Comparison of ENCODE assay signal across 20 cellular contexts in the genomic region with DNA sequence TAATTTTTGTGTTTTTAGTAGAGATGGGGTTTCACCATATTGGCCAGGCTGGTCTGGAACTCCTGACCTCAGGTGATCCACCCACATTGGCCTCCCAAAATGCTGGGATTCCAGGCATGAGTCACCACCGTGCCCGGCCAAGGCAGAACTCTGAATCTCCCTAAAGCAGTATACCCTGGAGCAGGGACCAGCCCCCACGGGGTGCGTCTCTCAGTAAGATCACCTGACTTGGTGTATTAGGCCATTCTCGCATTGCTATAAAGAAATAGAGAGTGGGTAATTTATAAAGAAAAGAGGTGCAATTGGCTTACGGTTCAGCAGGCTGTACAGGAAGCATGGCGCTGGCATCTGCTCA. TPM values are rescaled to one million over a fixed set of nuclear protein-coding genes. Genes with fewer than 3 reads are reported as not detected.
DNase-seq lines count a peak whose midpoint lies in the region; ATAC-seq and TF ChIP-seq lines count a peak whose summit lies in the region.
"Had no signal": no experiment of that assay in that cellular context is flagged by ENCODE, and none has a peak within 500 bp of the region (broad histone marks: within the 10 kb centered on the region; RNA-seq: fewer than 3 reads in every experiment).

No MANE protein-coding gene starts in this region.

- no peak overlapping the region for H3K4me2 ChIP-seq in mammary epithelial cell (ENCODE audit: insufficient read depth, low read depth, low read length)
- no peak overlapping the region for H3K4me2 ChIP-seq in trophoblast cell (ENCODE audit: low read length)
- H3K4me2 ChIP-seq: BLaER1 had no signal

- no peak overlapping the region for H2BK12ac ChIP-seq in trophoblast cell (ENCODE audit: low read length)

- no peak overlapping the region for H4K91ac ChIP-seq in trophoblast cell (ENCODE audit: low read depth, low read length)

- H3K4me1 Mint-ChIP-seq in activated CD4-positive, alpha-beta T cell treated with anti-CD3 and anti-CD28 coated beads, Interleukin-2, amount 10 ng/mL, durations not matched to agents 7 days and 5 days = no peaks in the 10 kb centered on the region
- H3K4me1 Mint-ChIP-seq in MCF 10A (ENCODE audit: insufficient read depth, unreplicated experiment) = no peaks in the 10 kb centered on the region
- H3K4me1 Mint-ChIP-seq: B cell; CD4-positive, CD25-positive, alpha-beta regulatory T cell had no signal

- H4K8ac ChIP-seq in trophoblast cell (ENCODE audit: low read depth, low read length) = no peak overlapping the region

- H3K9me3 Mint-ChIP-seq in activated CD4-positive, alpha-beta T cell treated with anti-CD3 and anti-CD28 coated beads, Interleukin-2, amount 10 ng/mL, durations not matched to agents 7 days and 5 days = peaks cover 5% of the 10 kb centered on the region
- H3K9me3 Mint-ChIP-seq in MCF 10A (ENCODE audit: unreplicated experiment) = no peaks in the 10 kb centered on the region
- H3K9me3 Mint-ChIP-seq: CD4-positive, CD25-positive, alpha-beta regulatory T cell; CD8-positive, alpha-beta T cell; HFFc6 had no signal

- H3K4ac ChIP-seq in trophoblast cell (ENCODE audit: low read depth, low read length) = no peak overlapping the region

- H3K4me1 ChIP-seq in mammary epithelial cell (ENCODE audit: insufficient read depth, low read length) (peaks cover 10% of the 10 kb centered on the region), lower lobe of right lung (no peaks in the 10 kb centered on the region), trophoblast cell (ENCODE audit: control insufficient read depth in 1 of 2, insufficient read depth in 2 of 2, low read length in 2 of 2) (peaks cover 8 to 15% of the 10 kb centered on the region in 2 experiments), body of pancreas (no peaks in the 10 kb centered on the region)
- H3K4me1 ChIP-seq: Caco-2, HAP-1 had no signal

- CTCF ChIA-PET in activated CD4-positive, alpha-beta T cell treated with anti-CD3 and anti-CD28 coated beads, Interleukin-2, amount 10 ng/mL, durations not matched to agents 7 days and 5 days (lab: Charles Lee) = interaction anchor here (0.6 kb wide), 1 partner anchor 13 kb away, joined by 5 read pairs; no protein-coding TSS in a partner anchor
- CTCF ChIA-PET in MCF 10A (lab: Yijun Ruan, JAX) (no interaction called here), mammary epithelial cell (lab: Charles Lee; ENCODE audit: low non-redundant PET) (no interaction called here)

- dilution Hi-C loops in mammary epithelial cell (cut with HindIII; ENCODE audit: low sequenced_read_pairs) = no loop called here

- H3K27ac ChIP-seq in mammary epithelial cell (ENCODE audit: insufficient read depth, low read depth, low read length) (no peak overlapping the region), lower lobe of right lung (no peak overlapping the region), trophoblast cell (ENCODE audit: low read depth, low read length) (no peak overlapping the region), body of pancreas (no peak overlapping the region)
- H3K27ac ChIP-seq: 22Rv1, BLaER1, C4-2B had no signal

- H2AK5ac ChIP-seq in trophoblast cell (ENCODE audit: low read length) = no peak overlapping the region

- BruUV-seq in MCF 10A (replicated peaks; lab: Mats Ljungman, UMichigan) (no TSS peak), mammary epithelial cell (replicated peaks; lab: Mats Ljungman, UMichigan) (no TSS peak)

- peaks cover 46% of the 10 kb centered on the region for H3K36me3 Mint-ChIP-seq in activated CD4-positive, alpha-beta T cell treated with anti-CD3 and anti-CD28 coated beads, Interleukin-2, amount 10 ng/mL, durations not matched to agents 7 days and 5 days (ENCODE audit: low read depth)
- peaks cover 49% of the 10 kb centered on the region for H3K36me3 Mint-ChIP-seq in MCF 10A (ENCODE audit: insufficient read depth, unreplicated experiment)

- H3K79me2 ChIP-seq in mammary epithelial cell (ENCODE audit: insufficient read depth, low read length) = no peaks in the 10 kb centered on the region
- no peaks in the 10 kb centered on the region for H3K79me2 ChIP-seq in trophoblast cell (ENCODE audit: control insufficient read depth, insufficient read depth, low read length, poor library complexity)

- H2AFZ ChIP-seq in mammary epithelial cell (ENCODE audit: low read depth, low read length) (no peak overlapping the region), trophoblast cell (ENCODE audit: insufficient read depth, low read length, poor library complexity) (no peak overlapping the region)

- no peak overlapping the region for H4K12ac ChIP-seq in trophoblast cell (ENCODE audit: low read depth, low read length)

- TF ChIP-seq POLR2A in body of pancreas (IDR thresholded peaks at IDR 0.05) = no peak

- H3K36me3 ChIP-seq in mammary epithelial cell (ENCODE audit: insufficient read depth, low read length) = peaks cover 2% of the 10 kb centered on the region
- H3K36me3 ChIP-seq in lower lobe of right lung = peaks cover 92% of the 10 kb centered on the region
- H3K36me3 ChIP-seq in trophoblast cell (ENCODE audit: control insufficient read depth in 1 of 2, insufficient read depth in 2 of 2, low read length in 2 of 2) = peaks cover 0 to 13% of the 10 kb centered on the region in 2 experiments
- peaks cover 0 to 7% of the 10 kb centered on the region in 2 donors for H3K36me3 ChIP-seq in body of pancreas (replicated peaks in 1 of 2; ENCODE audit: insufficient read depth in 1 of 2, low read depth in 2 of 2)

- H3K14ac ChIP-seq in trophoblast cell (ENCODE audit: low read length) = no peak overlapping the region

- no peak overlapping the region for H2BK120ac ChIP-seq in trophoblast cell (ENCODE audit: insufficient read depth, low read length, poor library complexity)

- no peaks in the 10 kb centered on the region for H4K20me1 ChIP-seq in mammary epithelial cell (ENCODE audit: insufficient read depth, low read length)

- intact Hi-C loops in MCF 10A (cut with micrococcal nuclease) (no loop called here), mammary epithelial cell (cut with micrococcal nuclease) (no loop called here), lower lobe of right lung (cut with DNase I) (no loop called here), body of pancreas (cut with DNase I) (no loop called here)

- H3K4me3 Mint-ChIP-seq in activated CD4-positive, alpha-beta T cell treated with anti-CD3 and anti-CD28 coated beads, Interleukin-2, amount 10 ng/mL, durations not matched to agents 7 days and 5 days = no peak overlapping the region
- no peak overlapping the region for H3K4me3 Mint-ChIP-seq in MCF 10A (ENCODE audit: unreplicated experiment)
- H3K4me3 Mint-ChIP-seq: B cell; CD4-positive, CD25-positive, alpha-beta regulatory T cell; CD8-positive, alpha-beta T cell; HFFc6 had no signal

- H3K27me3 ChIP-seq in mammary epithelial cell (ENCODE audit: insufficient read depth, low read length) = no peaks in the 10 kb centered on the region
- H3K27me3 ChIP-seq in lower lobe of right lung (ENCODE audit: low read depth) = no peaks in the 10 kb centered on the region
- no peaks in the 10 kb centered on the region for H3K27me3 ChIP-seq in trophoblast cell (ENCODE audit: insufficient read depth, low read length)
- no peaks in the 10 kb centered on the region for H3K27me3 ChIP-seq in body of pancreas
- H3K27me3 ChIP-seq: BLaER1 had no signal

- no peak overlapping the region for H3K18ac ChIP-seq in trophoblast cell (ENCODE audit: low read length)

- TF ChIP-seq CTCF in MCF 10A (IDR thresholded peaks at IDR 0.05; ENCODE audit: unreplicated experiment) (no peak), mammary epithelial cell (conservative IDR thresholded peaks at IDR 0.05 in 1 of 2, IDR thresholded peaks at IDR 0.05 in 1 of 2; ENCODE audit: extremely low read depth in 1 of 2, insufficient read depth in 1 of 2, low read depth in 1 of 2, low read length in 2 of 2) (no peak), lower lobe of right lung (IDR thresholded peaks at IDR 0.05) (no peak), body of pancreas (IDR thresholded peaks at IDR 0.05) (no peak)

- 100% methylated on average over 3 of the region's 7 CpGs for WGBS in mammary epithelial cell (ENCODE audit: low coverage, missing lambda C conversion rate)
- WGBS in trophoblast cell (ENCODE audit: extremely low coverage, insufficient coverage, insufficient read length) = no CpG with 5 or more reads among the region's 7 CpGs
- 96% methylated on average over 7 of the region's 7 CpGs for WGBS in body of pancreas, 2 donors

- DNase-seq in activated CD4-positive, alpha-beta T cell treated with anti-CD3 and anti-CD28 coated beads, Interleukin-2, amount 10 ng/mL, durations not matched to agents 7 days and 5 days = no peak
- DNase-seq in activated CD4-positive, alpha-beta T cell treated with anti-CD3 and anti-CD28 coated beads, Interleukin-2, amount 50 U/mL, for 1 hour = no peak
- DNase-seq in MCF 10A (ENCODE audit: unreplicated experiment) (peak; percentile 11), mammary epithelial cell (no peak), lower lobe of right lung (peak; percentile 25), trophoblast cell (peak; percentile 95 to 96), body of pancreas (no peak), SK-N-DZ (ENCODE audit: low spot score) (no peak)
- DNase-seq: Caco-2; CD4-positive, CD25-positive, alpha-beta regulatory T cell; CD8-positive, alpha-beta T cell; DMS153; DND-41; GOT3; HFFc6 had no signal

- POLR2A ChIA-PET in activated CD4-positive, alpha-beta T cell treated with anti-CD3 and anti-CD28 coated beads, Interleukin-2, amount 10 ng/mL, durations not matched to agents 7 days and 5 days (lab: Charles Lee) = no interaction called here
- POLR2A ChIA-PET in MCF 10A (lab: Yijun Ruan, JAX) = no interaction called here

- H3K79me1 ChIP-seq in trophoblast cell (ENCODE audit: low read length) = no peaks in the 10 kb centered on the region

- in situ Hi-C loops in mammary epithelial cell (cut with MboI; ENCODE audit: low sequenced_read_pairs in 2 of 2) = no loop called here

- no peaks in the 10 kb centered on the region for H3K27me3 Mint-ChIP-seq in activated CD4-positive, alpha-beta T cell treated with anti-CD3 and anti-CD28 coated beads, Interleukin-2, amount 10 ng/mL, durations not matched to agents 7 days and 5 days
- no peaks in the 10 kb centered on the region for H3K27me3 Mint-ChIP-seq in MCF 10A (ENCODE audit: insufficient read depth, unreplicated experiment)
- H3K27me3 Mint-ChIP-seq: B cell; CD4-positive, CD25-positive, alpha-beta regulatory T cell had no signal

- H3K9me3 ChIP-seq in mammary epithelial cell (replicated peaks; ENCODE audit: insufficient read depth, low read length) (peaks cover 4% of the 10 kb centered on the region), lower lobe of right lung (no peaks in the 10 kb centered on the region), trophoblast cell (ENCODE audit: insufficient read depth, low read depth, low read length) (peaks cover 11% of the 10 kb centered on the region), body of pancreas (no peaks in the 10 kb centered on the region)
- H3K9me3 ChIP-seq: BLaER1, Caco-2, HAP-1 had no signal

- H3K9ac ChIP-seq in mammary epithelial cell (ENCODE audit: insufficient read depth, low read length) (no peak overlapping the region), trophoblast cell (ENCODE audit: low read length) (no peak overlapping the region)
- H3K9ac ChIP-seq: BLaER1 had no signal

- H3K4me3 ChIP-seq in mammary epithelial cell (replicated peaks in 1 of 3; ENCODE audit: insufficient read depth in 1 of 3, low read depth in 2 of 3, low read length in 3 of 3) (no peak overlapping the region), lower lobe of right lung (no peak overlapping the region), trophoblast cell (ENCODE audit: low read depth, low read length) (no peak overlapping the region), body of pancreas (no peak overlapping the region)
- H3K4me3 ChIP-seq: BLaER1, HAP-1 had no signal

- no peak overlapping the region for H3K23ac ChIP-seq in trophoblast cell (ENCODE audit: low read length)

- ATAC-seq in lower lobe of right lung = no peak
- no peak for ATAC-seq in body of pancreas
- ATAC-seq: CD8-positive, alpha-beta T cell had no signal

- peak overlapping the region; percentile 11 for H3K27ac Mint-ChIP-seq in activated CD4-positive, alpha-beta T cell treated with anti-CD3 and anti-CD28 coated beads, Interleukin-2, amount 10 ng/mL, durations not matched to agents 7 days and 5 days
- no peak overlapping the region for H3K27ac Mint-ChIP-seq in MCF 10A (ENCODE audit: low read depth, unreplicated experiment)
- H3K27ac Mint-ChIP-seq: B cell; CD4-positive, CD25-positive, alpha-beta regulatory T cell; CD8-positive, alpha-beta T cell; HFFc6 had no signal

- H2BK5ac ChIP-seq in trophoblast cell (ENCODE audit: low read depth, low read length, poor library complexity) = no peak overlapping the region

RNA-seq across cellular contexts. Expression of gene DFFB, which starts 14.2 kb away (rescaled TPM):
- total RNA-seq in activated CD4-positive, alpha-beta T cell treated with anti-CD3 and anti-CD28 coated beads, Interleukin-2, amount 10 ng/mL, durations not matched to agents 7 days and 5 days = 10 to 100 TPM; 10.6 to 12.5 TPM
- total RNA-seq in MCF 10A (2022) (4.5 and 4.8 TPM in 2 replicates), mammary epithelial cell (1 to 10 TPM; 3.3 to 4.8 TPM), lower lobe of right lung (10.6 TPM), body of pancreas (10 to 100 TPM in 1 of 2 donors, 1 to 10 TPM in 1; 6.5 to 13.5 TPM)
- 5.5 TPM for polyA plus RNA-seq in mammary epithelial cell
- polyA minus RNA-seq in mammary epithelial cell = 6.7 TPM
- polyA plus RNA-seq in trophoblast cell (2013) = 3.7 and 4.2 TPM in 2 replicates
- polyA plus RNA-seq in SK-N-DZ (2014; cell fraction: cytosol; rRNA removed) = 8.6 and 9.7 TPM in 2 replicates
- polyA plus RNA-seq in SK-N-DZ (2014; cell fraction: nucleus; rRNA removed) = 6.7 and 12.9 TPM in 2 replicates

RNA-seq across cellular contexts. Expression of gene CEP104, which starts 14.4 kb away (rescaled TPM):
- total RNA-seq in activated CD4-positive, alpha-beta T cell treated with anti-CD3 and anti-CD28 coated beads, Interleukin-2, amount 10 ng/mL, durations not matched to agents 7 days and 5 days = 10 to 100 TPM; 43.8 to 50.1 TPM
- 68.7 and 74.1 TPM in 2 replicates for total RNA-seq in MCF 10A (2022)
- total RNA-seq in mammary epithelial cell = 10 to 100 TPM; 39.2 to 76.6 TPM
- polyA plus RNA-seq in mammary epithelial cell = 26.1 TPM
- 39.2 TPM for polyA minus RNA-seq in mammary epithelial cell
- 53.9 TPM for total RNA-seq in lower lobe of right lung
- 20.4 and 22.4 TPM in 2 replicates for polyA plus RNA-seq in trophoblast cell (2013)
- 10 to 100 TPM; 17.9 to 22.1 TPM for total RNA-seq in body of pancreas
- polyA plus RNA-seq in SK-N-DZ (2014; cell fraction: cytosol; rRNA removed) = 12.4 and 21.0 TPM in 2 replicates
- 11.6 and 44.0 TPM in 2 replicates for polyA plus RNA-seq in SK-N-DZ (2014; cell fraction: nucleus; rRNA removed)

RNA-seq across cellular contexts. Expression of gene C1orf174, which starts 28.6 kb away (rescaled TPM):
- total RNA-seq in activated CD4-positive, alpha-beta T cell treated with anti-CD3 and anti-CD28 coated beads, Interleukin-2, amount 10 ng/mL, durations not matched to agents 7 days and 5 days = 10 to 100 TPM; 29.4 to 31.1 TPM
- 22.4 and 24.4 TPM in 2 replicates for total RNA-seq in MCF 10A (2022)
- 10 to 100 TPM; 26.8 to 30.8 TPM for total RNA-seq in mammary epithelial cell
- 41.3 TPM for polyA plus RNA-seq in mammary epithelial cell
- 41.9 TPM for polyA minus RNA-seq in mammary epithelial cell
- total RNA-seq in lower lobe of right lung = 19.8 TPM
- 26.8 and 28.3 TPM in 2 replicates for polyA plus RNA-seq in trophoblast cell (2013)
- 10 to 100 TPM; 14.8 to 15.6 TPM for total RNA-seq in body of pancreas
- polyA plus RNA-seq in SK-N-DZ (2014; cell fraction: cytosol; rRNA removed) = 15.3 TPM in 2 replicates
- 13.4 and 26.5 TPM in 2 replicates for polyA plus RNA-seq in SK-N-DZ (2014; cell fraction: nucleus; rRNA removed)

Comparison
In these comparisons a context has a peak if more than half of its experiments do, and no peak if none do; other contexts are left out.
1. DNase-seq: peak in MCF 10A (single experiment), lower lobe of right lung (single experiment) and trophoblast cell (2 of 2); none in activated CD4-positive, alpha-beta T cell treated with anti-CD3 and anti-CD28 coated beads, Interleukin-2, amount 10 ng/mL, durations not matched to agents 7 days and 5 days (single experiment), activated CD4-positive, alpha-beta T cell treated with anti-CD3 and anti-CD28 coated beads, Interleukin-2, amount 50 U/mL, for 1 hour (single experiment), mammary epithelial cell (single experiment), body of pancreas (0 of 4) and SK-N-DZ (single experiment).